Comparison of ENCODE assay signal across 8 cellular contexts in genomic region chr10:123614888-123615287, GRCh38. TPM values are rescaled to one million over a fixed set of nuclear protein-coding genes. Genes with fewer than 3 reads are reported as not detected.
A peak's percentile ranks its signal among the peaks of the same experiment; 100 is the strongest.
DNase-seq lines count a peak whose midpoint lies in the region; ATAC-seq, FAIRE-seq and TF ChIP-seq lines count a peak whose summit lies in the region.

No MANE protein-coding gene starts in this region.

- H3K4me2 ChIP-seq in GM23248 (ENCODE audit: unreplicated experiment) (no peak overlapping the region), K562 (ENCODE audit: insufficient read depth, low read length) (no peak overlapping the region)

- TF ChIP-seq RAD21 in K562 (CRISPR knock-in tag; conservative IDR thresholded peaks at IDR 0.05 in 1 of 2, IDR thresholded peaks at IDR 0.05 in 1 of 2), result no peak

- POLR2A ChIA-PET in K562 (lab: Yijun Ruan, JAX), result no interaction called here

- no peaks in the 10 kb centered on the region for H3K4me1 ChIP-seq in GM23248 (ENCODE audit: insufficient read depth)
- H3K4me1 ChIP-seq in K562 (replicated peaks in 1 of 2; ENCODE audit: control insufficient read depth in 2 of 2, insufficient read depth in 2 of 2, low read length in 2 of 2), result no peaks in the 10 kb centered on the region

- no peak for TF ChIP-seq POLR2A in K562 (conservative IDR thresholded peaks at IDR 0.05)

- in situ Hi-C loops in GM23248 (cut with MboI), result no loop called here
- in situ Hi-C loops in K562 (cut with MboI), result no loop called here

- ATAC-seq in K562 (peak; percentile 74), HG03159 (IDR thresholded peaks at IDR 0.05; ENCODE audit: unreplicated experiment) (no peak)

- H3K79me2 ChIP-seq in GM23248 (ENCODE audit: insufficient read depth) (no peaks in the 10 kb centered on the region), K562 (ENCODE audit: control insufficient read depth, insufficient read depth, low read length) (no peaks in the 10 kb centered on the region)

- H3K36me3 ChIP-seq in GM23248 (ENCODE audit: low read depth), result no peaks in the 10 kb centered on the region
- H3K36me3 ChIP-seq in K562 (ENCODE audit: control insufficient read depth, insufficient read depth, low read length), result no peaks in the 10 kb centered on the region

- H3K4me3 ChIP-seq in GM23248, result no peak overlapping the region
- no peak overlapping the region for H3K4me3 ChIP-seq in K562

- H3K9ac ChIP-seq in GM23248, result no peak overlapping the region
- H3K9ac ChIP-seq in K562 (ENCODE audit: insufficient read depth in 1 of 2, low read depth in 2 of 2, low read length in 2 of 2), result no peak overlapping the region

- H3K9me3 ChIP-seq in GM23248 (ENCODE audit: low read depth) (no peaks in the 10 kb centered on the region), K562 (replicated peaks; ENCODE audit: control insufficient read depth, insufficient read depth, low read depth, low read length) (no peaks in the 10 kb centered on the region)

- no peaks in the 10 kb centered on the region for H4K20me1 ChIP-seq in GM23248 (ENCODE audit: insufficient read depth)
- no peaks in the 10 kb centered on the region for H4K20me1 ChIP-seq in K562 (replicated peaks; ENCODE audit: control insufficient read depth, insufficient read depth, low read length)

- no peak for TF ChIP-seq CTCF in K562 (IDR thresholded peaks at IDR 0.05 in 2 of 3, conservative IDR thresholded peaks at IDR 0.05 in 1 of 3; ENCODE audit: insufficient read depth in 2 of 3, low read depth in 1 of 3, low read length in 3 of 3)

- CTCF ChIA-PET in K562 (lab: Yijun Ruan, JAX; ENCODE audit: low intra/inter-chr PET ratio), result no interaction called here

- H3K27me3 ChIP-seq in GM23248 (replicated peaks; ENCODE audit: insufficient read depth) (no peaks in the 10 kb centered on the region), K562 (ENCODE audit: control insufficient read depth in 2 of 2, insufficient read depth in 2 of 2, low read length in 2 of 2) (no peaks in the 10 kb centered on the region)

- intact Hi-C loops in K562 (cut with micrococcal nuclease), result no loop called here

- WGBS in GM23248 (ENCODE audit: low coverage in 1 of 2, low lambda C conversion rate in 2 of 2, missing lambda C conversion rate in 2 of 2), 2 experiments, result 25 to 31% methylated on average over 12 of the region's 12 CpGs
- 1% methylated on average over 9 of the region's 12 CpGs for WGBS in K562 (ENCODE audit: insufficient coverage, low coverage, missing lambda C conversion rate)

- no peak overlapping the region for H2AFZ ChIP-seq in GM23248
- H2AFZ ChIP-seq in K562 (ENCODE audit: low read depth, low read length), result no peak overlapping the region

- BruUV-seq in K562 (replicated peaks; lab: Mats Ljungman, UMichigan), result no TSS peak

- FAIRE-seq in K562 (lab: Jason Lieb, UNC), result no peak

- no peak for TF ChIP-seq EP300 in K562 (IDR thresholded peaks at IDR 0.05; ENCODE audit: low read length)

- no peaks in the 10 kb centered on the region for H3K9me1 ChIP-seq in K562 (ENCODE audit: control insufficient read depth, insufficient read depth, low read length)

- H3K9me2 ChIP-seq in GM23248 (ENCODE audit: insufficient read depth), result no peaks in the 10 kb centered on the region

- peak; percentile 67 for DNase-seq in GM23248
- peak; percentile 46 for DNase-seq in RPMI7951 (ENCODE audit: low read depth)
- DNase-seq in K562 (ENCODE audit: extremely low read depth in 1 of 4, low spot score in 3 of 4), result peak; percentile 39 to 56 (median 40)
- peak; percentile 55 for DNase-seq in kidney tubule cell (ENCODE audit: low spot score)
- DNase-seq in stimulated activated naive CD4-positive, alpha-beta T cell (lab: John Stamatoyannopoulos, UW), result peak in 5 of 6 experiments; percentile 3 to 22 (median 6)
- DNase-seq in SHP77 (lab: John Stamatoyannopoulos, UW), result no peak
- DNase-seq in NCI-H446 treated with DMSO at 0.1 percent for 48 hours (lab: John Stamatoyannopoulos, UW), result no peak

- H3F3A ChIP-seq in GM23248 (ENCODE audit: insufficient read depth), result no peaks in the 10 kb centered on the region

- no peak overlapping the region for H3K27ac ChIP-seq in GM23248
- H3K27ac ChIP-seq in K562 (ENCODE audit: extremely low read depth, low read depth, low read length), result no peak overlapping the region

TF ChIP-seq in K562, 482 proteins besides CTCF, POLR2A, EP300 and RAD21 (continues in another document):
- no peak for TF ChIP-seq TEAD1 (CRISPR knock-in tag; IDR thresholded peaks at IDR 0.05)
- TF ChIP-seq ETV1 (tag; conservative IDR thresholded peaks at IDR 0.05; ENCODE audit: low read depth), result no peak
- TF ChIP-seq HNRNPLL (IDR thresholded peaks at IDR 0.05; ENCODE audit: low read depth, low read length, poor library complexity, severe bottlenecking), result peak; percentile 85
- no peak for TF ChIP-seq SUPT5H (IDR thresholded peaks at IDR 0.05)
- TF ChIP-seq GTF2B (IDR thresholded peaks at IDR 0.05; ENCODE audit: extremely low read depth, insufficient read length), result no peak
- TF ChIP-seq PRMT5 (CRISPR knock-in tag; IDR thresholded peaks at IDR 0.05), result peak; percentile 50; the same call in 1 of the 2 replicates
- peak; percentile 73 for TF ChIP-seq CEBPG (CRISPR knock-in tag; IDR thresholded peaks at IDR 0.05)
- TF ChIP-seq CEBPG (tag; conservative IDR thresholded peaks at IDR 0.05 in 1 of 2, IDR thresholded peaks at IDR 0.05 in 1 of 2), result peak; percentile 46 to 95
- TF ChIP-seq ZNF766 (CRISPR knock-in tag; conservative IDR thresholded peaks at IDR 0.05), result 0 out of 2 replicates have a peak, but pooled peaks have one; percentile 20
- TF ChIP-seq CEBPB (tag; IDR thresholded peaks at IDR 0.05), result peak; percentile 80
- no peak for TF ChIP-seq ELF4 (CRISPR knock-in tag; IDR thresholded peaks at IDR 0.05)
- TF ChIP-seq SMAD3 (CRISPR knock-in tag; conservative IDR thresholded peaks at IDR 0.05), result no peak
- TF ChIP-seq ZNF511 (CRISPR knock-in tag; IDR thresholded peaks at IDR 0.05), result peak; percentile 59; the same call in 1 of the 2 replicates
- TF ChIP-seq EHMT2 (IDR thresholded peaks at IDR 0.05), result peak; percentile 96
- TF ChIP-seq HDAC1 (IDR thresholded peaks at IDR 0.05), result no peak
- TF ChIP-seq ASH1L (IDR thresholded peaks at IDR 0.05; ENCODE audit: borderline replicate concordance, low read depth, partially characterized antibody), result no peak
- TF ChIP-seq ZC3H4 (CRISPR knock-in tag; IDR thresholded peaks at IDR 0.05; ENCODE audit: borderline replicate concordance), result no peak
- no peak for TF ChIP-seq KAT7 (CRISPR knock-in tag; IDR thresholded peaks at IDR 0.05; ENCODE audit: borderline replicate concordance)

RNA-seq across cellular contexts. Expression of gene GPR26, which starts 51.3 kb away (rescaled TPM):
- total RNA-seq in GM23248 (2014; rRNA removed; shearing (Covaris generic)), result not detected in 2 replicates
- polyA plus RNA-seq in GM23248 (2016; fragmentation: Nextera tagmentation; extraction: Ambion mirVana), result not detected in 2 replicates
- total RNA-seq in RPMI7951 (2014; rRNA removed; shearing (Covaris generic)), result under 0.01 TPM in 2 replicates
- not detected in 2 replicates for total RNA-seq in K562 (2011; cell fraction: chromatin; rRNA removed; ENCODE audit: low replicate concordance)
- not detected in 2 replicates for total RNA-seq in K562 (2011; cell fraction: nucleolus; rRNA removed)
- not detected in 2 replicates for total RNA-seq in K562 (2011; cell fraction: nucleoplasm; rRNA removed)
- not detected in 2 replicates for total RNA-seq in K562 (2014; rRNA removed)
- not detected in 2 replicates for total RNA-seq in K562 (2014; rRNA removed; fragmentation: Illumina TruSeq; extraction: Trizol)
- not detected in 2 replicates for total RNA-seq in K562 (2015; rRNA removed; fragmentation: Illumina TruSeq; extraction: Trizol)
- total RNA-seq in K562 (2021), result not detected in 2 replicates
- polyA plus RNA-seq in K562 (2011; rRNA removed), result not detected in 2 replicates
- not detected in 2 replicates for polyA plus RNA-seq in K562 (2011; cell fraction: cytosol; rRNA removed)
- polyA plus RNA-seq in K562 (2011; cell fraction: nucleus; rRNA removed), result not detected in 2 replicates
- not detected in 2 replicates for polyA plus RNA-seq in K562 (2012)
- not detected in 2 replicates for polyA plus RNA-seq in K562 (2014; fragmentation: Illumina TruSeq; extraction: Trizol)
- not detected for polyA plus RNA-seq in K562 (2014; fragmentation: Nextera tagmentation; extraction: Ambion mirVana)
- not detected in 2 replicates for polyA plus RNA-seq in K562 (2014; rRNA removed)
- polyA minus RNA-seq in K562 (2011; rRNA and poly(A)+ RNA removed), result not detected in 2 replicates
- not detected in 2 replicates for polyA minus RNA-seq in K562 (2011; cell fraction: cytosol; rRNA and poly(A)+ RNA removed)
- polyA minus RNA-seq in K562 (2011; cell fraction: nucleus; rRNA and poly(A)+ RNA removed), result not detected in 2 replicates

Comparison
In these comparisons a context has a peak if more than half of its experiments do, and no peak if none do; other contexts are left out.
1. DNase-seq: peak in GM23248 (single experiment), RPMI7951 (single experiment), K562 (4 of 4), kidney tubule cell (single experiment) and stimulated activated naive CD4-positive, alpha-beta T cell (5 of 6); none in SHP77 (0 of 2) and NCI-H446 treated with DMSO at 0.1 percent for 48 hours (single experiment).